8 cellular contexts compared by ENCODE assay signal in the genomic region with DNA sequence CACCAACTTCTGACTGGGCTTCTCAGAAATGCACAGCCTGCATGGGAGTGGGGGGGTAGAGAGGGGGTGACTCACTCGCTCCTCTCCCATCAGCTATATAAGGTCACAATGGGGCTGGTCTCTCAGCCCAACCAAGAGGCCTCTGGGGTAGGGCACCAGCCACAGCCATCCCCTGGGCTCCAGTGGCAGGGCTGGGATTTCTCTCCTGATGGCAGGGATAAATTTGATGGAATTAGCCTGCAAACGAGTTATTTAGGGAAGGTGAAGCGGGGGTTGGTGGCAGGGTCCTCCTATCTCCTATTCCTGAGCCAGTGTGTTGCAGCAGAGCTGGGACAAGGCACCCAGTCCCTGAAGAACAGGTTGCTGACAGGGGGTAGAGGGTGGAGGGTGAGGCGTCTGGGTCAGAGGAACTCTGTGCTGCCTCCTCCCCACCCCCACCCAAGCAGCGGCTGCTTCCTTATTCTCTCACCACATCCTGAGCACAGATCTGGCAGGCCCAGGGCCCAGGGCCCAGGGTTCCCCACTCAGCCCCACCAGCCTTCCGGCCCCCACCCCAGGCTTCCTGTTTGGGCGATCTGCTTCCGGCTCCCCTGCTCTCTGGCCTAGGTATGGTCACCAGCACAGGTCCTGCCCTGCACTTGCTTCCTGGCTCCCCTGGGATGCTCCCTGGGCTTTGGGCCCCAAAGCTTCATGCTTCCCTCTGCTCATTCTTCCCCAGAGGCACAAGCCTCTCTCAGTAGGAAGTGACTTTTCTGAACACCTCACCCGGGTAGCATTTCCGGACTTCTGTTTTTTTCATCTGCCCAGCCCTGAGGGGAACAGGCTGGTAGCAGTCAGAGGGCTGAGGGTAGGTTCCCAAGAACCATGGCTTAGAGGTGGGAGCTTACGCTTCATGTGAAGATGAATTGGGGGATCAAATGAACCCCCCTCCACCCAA. TPM values are rescaled to one million over a fixed set of nuclear protein-coding genes. Genes with fewer than 3 reads are reported as not detected.
DNase-seq lines count a peak whose midpoint lies in the region; ATAC-seq, FAIRE-seq and TF ChIP-seq lines count a peak whose summit lies in the region.

No MANE protein-coding gene starts in this region.

- intact Hi-C loops in activated CD8-positive, alpha-beta T cell treated with anti-CD3 and anti-CD28 coated beads for 36 hours (cut with micrococcal nuclease), result loop anchor here (1.0 to 5.0 kb wide), 3 partner anchors 35 to 130 kb away; a partner anchor contains a TSS

- no peaks in the 10 kb centered on the region for H3K9me3 ChIP-seq in mesodermal cell (ENCODE audit: control insufficient read depth, low read length)

- H3K36me3 ChIP-seq in mesodermal cell (ENCODE audit: control insufficient read depth, insufficient read depth, low read length), result peaks cover 71% of the 10 kb centered on the region

- POLR2A ChIA-PET in activated CD8-positive, alpha-beta T cell treated with anti-CD3 and anti-CD28 coated beads for 36 hours (lab: Charles Lee), result interaction anchor here (0.6 to 15.7 kb wide), 16 partner anchors 8 to 192 kb away, joined by 3 to 500 read pairs (median 5); a partner anchor contains a TSS

- peaks cover 82% of the 10 kb centered on the region for H3K36me3 Mint-ChIP-seq in activated CD8-positive, alpha-beta T cell treated with anti-CD3 and anti-CD28 coated beads for 36 hours (ENCODE audit: low read depth)

- ATAC-seq in activated CD8-positive, alpha-beta T cell treated with anti-CD3 and anti-CD28 coated beads for 36 hours, result peak; percentile 69

- DNase-seq in ELF-1 (ENCODE audit: low read depth, low spot score) (peak; percentile 87), H54 (ENCODE audit: insufficient read length, low spot score) (peak; percentile 48), NB4 (ENCODE audit: low read depth) (peak; percentile 98), NCI-H524 treated with DMSO at 0.1 percent for 48 hours (lab: John Stamatoyannopoulos, UW) (no peak)
- DNase-seq in activated CD8-positive, alpha-beta T cell treated with anti-CD3 and anti-CD28 coated beads for 36 hours, result peak; percentile 95
- DNase-seq in effector CD4-positive, alpha-beta T cell, result peak; percentile 81
- DNase-seq in stimulated activated CD8-positive, alpha-beta memory T cell treated with anti-CD3 and anti-CD28 coated beads, Interleukin-15, amount 100 ng/mL, for 1 hour (ENCODE audit: low read depth), result peak; percentile 72

- 6 to 29% methylated on average over 5 to 7 of the region's 11 CpGs for WGBS in mesodermal cell (ENCODE audit: insufficient coverage in 2 of 2), 2 experiments

- no peaks in the 10 kb centered on the region for H3K9me3 Mint-ChIP-seq in activated CD8-positive, alpha-beta T cell treated with anti-CD3 and anti-CD28 coated beads for 36 hours

- peaks cover 5% of the 10 kb centered on the region for H3K4me1 Mint-ChIP-seq in activated CD8-positive, alpha-beta T cell treated with anti-CD3 and anti-CD28 coated beads for 36 hours (ENCODE audit: low read depth)

- peak overlapping the region; percentile 95 for H3K27ac Mint-ChIP-seq in activated CD8-positive, alpha-beta T cell treated with anti-CD3 and anti-CD28 coated beads for 36 hours

- peak overlapping the region; percentile 93 for H3K27ac ChIP-seq in mesodermal cell (ENCODE audit: low read depth, low read length, severe bottlenecking)

- H3K4me3 Mint-ChIP-seq in activated CD8-positive, alpha-beta T cell treated with anti-CD3 and anti-CD28 coated beads for 36 hours, result peak overlapping the region; percentile 88

- CTCF ChIA-PET in activated CD8-positive, alpha-beta T cell treated with anti-CD3 and anti-CD28 coated beads for 36 hours (lab: Charles Lee), result interaction anchor here (1.2 to 18.6 kb wide), 4 partner anchors 10 to 137 kb away, joined by 3 to 704 read pairs (median 7); a partner anchor contains a TSS

- no peak for TF ChIP-seq CTCF in NB4 (IDR thresholded peaks at IDR 0.05; ENCODE audit: low read depth, low read length)
- no peak for TF ChIP-seq CTCF in activated CD8-positive, alpha-beta T cell treated with anti-CD3 and anti-CD28 coated beads for 36 hours (IDR thresholded peaks at IDR 0.05)

- no peaks in the 10 kb centered on the region for H3K27me3 Mint-ChIP-seq in activated CD8-positive, alpha-beta T cell treated with anti-CD3 and anti-CD28 coated beads for 36 hours

- no peak for FAIRE-seq in H54 (lab: Jason Lieb, UNC)

- TF ChIP-seq POLR2A in H54 (IDR thresholded peaks at IDR 0.05; ENCODE audit: low read depth, low read length), result peak; percentile 10
- TF ChIP-seq POLR2A in NB4 (IDR thresholded peaks at IDR 0.05; ENCODE audit: extremely low read depth, insufficient read length), result no peak

- H3K4me1 ChIP-seq in mesodermal cell (ENCODE audit: control insufficient read depth, insufficient read depth, low read length, poor library complexity, severe bottlenecking), result peaks cover 17% of the 10 kb centered on the region

- H3K4me3 ChIP-seq in NB4 (ENCODE audit: low read depth, low read length) (peak overlapping the region; percentile 78), mesodermal cell (ENCODE audit: extremely low read depth, insufficient read depth, low read length, poor library complexity, severe bottlenecking) (peak overlapping the region; percentile 68)

RNA-seq across cellular contexts. Expression of a gene that starts 4.0 kb away (rescaled TPM):
- 100 to 1,000 TPM; 174 to 177 TPM for total RNA-seq in activated CD8-positive, alpha-beta T cell treated with anti-CD3 and anti-CD28 coated beads for 36 hours
- 168 TPM for polyA plus RNA-seq in mesodermal cell (2013, experiment 1 of 2)
- 126 TPM for polyA plus RNA-seq in mesodermal cell (2013, experiment 2 of 2)

RNA-seq across cellular contexts. Expression of a gene that starts 8.3 kb away (rescaled TPM):
- 10 to 100 TPM; 21.0 to 22.0 TPM for total RNA-seq in activated CD8-positive, alpha-beta T cell treated with anti-CD3 and anti-CD28 coated beads for 36 hours
- 37.5 TPM for polyA plus RNA-seq in mesodermal cell (2013, experiment 1 of 2)
- polyA plus RNA-seq in mesodermal cell (2013, experiment 2 of 2), result 38.7 TPM

RNA-seq across cellular contexts. Expression of a gene that starts 9.6 kb away (rescaled TPM):
- 10 to 100 TPM; 31.1 to 31.3 TPM for total RNA-seq in activated CD8-positive, alpha-beta T cell treated with anti-CD3 and anti-CD28 coated beads for 36 hours
- polyA plus RNA-seq in mesodermal cell (2013, experiment 1 of 2), result 29.0 TPM
- polyA plus RNA-seq in mesodermal cell (2013, experiment 2 of 2), result 29.7 TPM

RNA-seq across cellular contexts. Expression of a gene that starts 34.6 kb away (rescaled TPM):
- 10 to 100 TPM; 80.4 to 90.7 TPM for total RNA-seq in activated CD8-positive, alpha-beta T cell treated with anti-CD3 and anti-CD28 coated beads for 36 hours
- polyA plus RNA-seq in mesodermal cell (2013, experiment 1 of 2), result 60.6 TPM
- 50.2 TPM for polyA plus RNA-seq in mesodermal cell (2013, experiment 2 of 2)

RNA-seq across cellular contexts. Expression of a gene that starts 35.5 kb away (rescaled TPM):
- 10 to 100 TPM; 34.8 to 40.1 TPM for total RNA-seq in activated CD8-positive, alpha-beta T cell treated with anti-CD3 and anti-CD28 coated beads for 36 hours
- 12.5 TPM for polyA plus RNA-seq in mesodermal cell (2013, experiment 1 of 2)
- polyA plus RNA-seq in mesodermal cell (2013, experiment 2 of 2), result 11.3 TPM
